20 cellular contexts compared by ENCODE assay signal in the genomic region with DNA sequence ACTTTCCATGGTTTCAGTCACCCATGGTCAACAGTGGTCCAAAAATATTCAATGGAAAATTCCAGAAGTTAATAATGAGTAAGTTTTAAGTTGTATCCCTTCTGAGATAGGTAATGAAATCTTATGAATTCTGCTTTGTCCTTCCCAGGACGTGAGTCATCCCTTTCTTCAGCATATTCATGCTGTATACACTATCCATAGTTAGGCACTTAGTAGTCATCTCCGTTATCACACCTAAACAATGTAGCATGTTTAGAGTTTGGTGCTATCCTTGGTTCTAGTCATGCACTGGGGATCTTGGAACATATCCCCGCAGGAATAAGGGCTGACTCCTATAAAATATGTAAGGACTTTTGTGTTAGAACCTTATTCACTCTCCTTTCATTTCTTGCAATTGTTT.
A peak's percentile ranks its signal among the peaks of the same experiment; 100 is the strongest.
DNase-seq lines count a peak whose midpoint lies in the region; ATAC-seq, FAIRE-seq and TF ChIP-seq lines count a peak whose summit lies in the region.
"Had no signal": no experiment of that assay in that cellular context is flagged by ENCODE, and none has a peak within 500 bp of the region (broad histone marks: within the 10 kb centered on the region; RNA-seq: fewer than 3 reads in every experiment).

No MANE protein-coding gene starts in this region.

- no peak overlapping the region for H3K27ac Mint-ChIP-seq in astrocyte (ENCODE audit: unreplicated experiment)
- H3K27ac Mint-ChIP-seq: CD8-positive, alpha-beta T cell had no signal

- peak overlapping the region; percentile 31 for H3K4me2 ChIP-seq in astrocyte (ENCODE audit: low read length)

- H3K4me1 ChIP-seq in astrocyte (ENCODE audit: insufficient read depth, low read length): peaks cover 5% of the 10 kb centered on the region
- H3K4me1 ChIP-seq in foreskin keratinocyte: no peaks in the 10 kb centered on the region

- H3K4me3 ChIP-seq in astrocyte (ENCODE audit: insufficient read depth, low read depth, low read length): no peak overlapping the region
- H3K4me3 ChIP-seq: GM12878, K562 had no signal

- H3K4me3 Mint-ChIP-seq in astrocyte (ENCODE audit: unreplicated experiment): no peak overlapping the region
- H3K4me3 Mint-ChIP-seq: CD8-positive, alpha-beta T cell had no signal

- no peaks in the 10 kb centered on the region for H3K36me3 Mint-ChIP-seq in astrocyte (ENCODE audit: low read depth, unreplicated experiment)
- H3K36me3 Mint-ChIP-seq: CD8-positive, alpha-beta T cell had no signal

- H2AFZ ChIP-seq in astrocyte (ENCODE audit: low read depth, low read length): no peak overlapping the region

- no peaks in the 10 kb centered on the region for H3K4me1 Mint-ChIP-seq in astrocyte (ENCODE audit: low read depth, unreplicated experiment)

- no peaks in the 10 kb centered on the region for H3K27me3 ChIP-seq in astrocyte (ENCODE audit: insufficient read depth, low read length)
- no peaks in the 10 kb centered on the region for H3K27me3 ChIP-seq in foreskin keratinocyte

- no peaks in the 10 kb centered on the region for H3K79me2 ChIP-seq in astrocyte (ENCODE audit: insufficient read depth, low read length)

- H3K27ac ChIP-seq in astrocyte (ENCODE audit: low read depth, low read length) (no peak overlapping the region), foreskin keratinocyte (no peak overlapping the region)
- H3K27ac ChIP-seq: HL-60 had no signal

- TF ChIP-seq CTCF in astrocyte (IDR thresholded peaks at IDR 0.05; ENCODE audit: insufficient read depth, low read depth, low read length) (no peak), foreskin keratinocyte (conservative IDR thresholded peaks at IDR 0.05) (no peak)

- no peaks in the 10 kb centered on the region for H3K9me3 ChIP-seq in astrocyte (ENCODE audit: insufficient read depth, low read depth, low read length)

- peak; percentile 100 for ATAC-seq in foreskin keratinocyte
- ATAC-seq in left colon: no peak
- ATAC-seq: CD8-positive, alpha-beta T cell; GM12878; K562 had no signal

- intact Hi-C loops in left colon (cut with DNase I, micrococcal nuclease): no loop called here

- no peak for FAIRE-seq in astrocyte (lab: Jason Lieb, UNC)
- FAIRE-seq: G401.6, GM12878, K562 had no signal

- no peaks in the 10 kb centered on the region for H3K9me3 Mint-ChIP-seq in astrocyte (ENCODE audit: unreplicated experiment)
- H3K9me3 Mint-ChIP-seq: CD8-positive, alpha-beta T cell had no signal

- H4K20me1 ChIP-seq in astrocyte (ENCODE audit: insufficient read depth, low read length): no peaks in the 10 kb centered on the region

- DNase-seq in COLO829 (ENCODE audit: low spot score): peak; percentile 7
- DNase-seq in NCI-H226: peak; percentile 9
- DNase-seq in astrocyte (ENCODE audit: low read depth): no peak
- DNase-seq in foreskin keratinocyte: peak; percentile 13 to 34
- DNase-seq in ACHN: no peak
- no peak for DNase-seq in C1 segment of cervical spinal cord (lab: John Stamatoyannopoulos, UW)
- no peak for DNase-seq in NCI-H2107 (lab: John Stamatoyannopoulos, UW)
- DNase-seq in left colon: no peak
- DNase-seq: 8988T; CD8-positive, alpha-beta T cell; DMS79 treated with DMSO at 0.1 percent for 48 hours; HCEC 1CT; NCI-H1436 treated with DMSO at 0.1 percent for 48 hours; NCI-H2029 treated with DMSO at 0.1 percent for 48 hours; NCI-H510A treated with DMSO at 0.1 percent for 48 hours; SHP77 treated with DMSO at 0.1 percent for 48 hours had no signal

- no peak overlapping the region for H3K9ac ChIP-seq in astrocyte (ENCODE audit: low read length)

- no peaks in the 10 kb centered on the region for H3K27me3 Mint-ChIP-seq in astrocyte (ENCODE audit: low read depth, unreplicated experiment)

- in situ Hi-C loops in ACHN (cut with HindIII; ENCODE audit: low pct_ligation_motif_present, low pct_unique_long_range_greater_than_20kb, low sequenced_read_pairs): no loop called here

- H3K36me3 ChIP-seq in astrocyte (ENCODE audit: insufficient read depth, low read length): no peaks in the 10 kb centered on the region

Comparison
In these comparisons a context has a peak if more than half of its experiments do, and no peak if none do; other contexts are left out.
1. DNase-seq: peak in COLO829 (single experiment), NCI-H226 (single experiment) and foreskin keratinocyte (2 of 2); none in astrocyte (single experiment), ACHN (single experiment), C1 segment of cervical spinal cord (0 of 14), NCI-H2107 (single experiment) and left colon (0 of 2).